In genomic region chr17:40021471-40021961, GRCh38 we compare ENCODE assay signal across 12 cellular contexts. TPM values are rescaled to one million over a fixed set of nuclear protein-coding genes. Genes with fewer than 3 reads are reported as not detected.
A peak's percentile ranks its signal among the peaks of the same experiment; 100 is the strongest.
DNase-seq lines count a peak whose midpoint lies in the region; ATAC-seq and TF ChIP-seq lines count a peak whose summit lies in the region.
"Had no signal": no experiment of that assay in that cellular context is flagged by ENCODE, and none has a peak within 500 bp of the region (broad histone marks: within the 10 kb centered on the region; RNA-seq: fewer than 3 reads in every experiment).

No MANE protein-coding gene starts in this region.

- H3K9me3 ChIP-seq in esophagus squamous epithelium (no peaks in the 10 kb centered on the region), skeletal muscle satellite cell (replicated peaks; ENCODE audit: low read length) (no peaks in the 10 kb centered on the region), right lobe of liver (no peaks in the 10 kb centered on the region)

- H3K27me3 ChIP-seq in esophagus squamous epithelium (no peaks in the 10 kb centered on the region), skeletal muscle satellite cell (ENCODE audit: control insufficient read depth, insufficient read depth, low read length) (no peaks in the 10 kb centered on the region), right lobe of liver (no peaks in the 10 kb centered on the region)
- H3K27me3 ChIP-seq: neural progenitor cell had no signal

- H3K27ac ChIP-seq in esophagus squamous epithelium, result peak overlapping the region; percentile 12 to 77 (median 44)
- H3K27ac ChIP-seq in right lobe of liver, result no peak overlapping the region
- H3K27ac ChIP-seq: HL-60, neural progenitor cell had no signal

- peak overlapping the region; percentile 80 for H3K9ac ChIP-seq in skeletal muscle satellite cell (ENCODE audit: low read depth, low read length)
- H3K9ac ChIP-seq: neural progenitor cell had no signal

- H3K36me3 ChIP-seq in esophagus squamous epithelium (peaks cover 9 to 87% (median 27%) of the 10 kb centered on the region in 3 donors), skeletal muscle satellite cell (ENCODE audit: insufficient read depth, low read length) (peaks cover 41% of the 10 kb centered on the region), right lobe of liver (peaks cover 0 to 35% (median 8%) of the 10 kb centered on the region in 4 donors)
- H3K36me3 ChIP-seq: neural progenitor cell had no signal

- 29 to 46% methylated on average over 2 to 6 of the region's 8 CpGs for WGBS in esophagus squamous epithelium, 2 donors
- WGBS in right lobe of liver (ENCODE audit: insufficient coverage, low coverage, low lambda C conversion rate, missing lambda C conversion rate), result 79% methylated on average over 6 of the region's 8 CpGs

- TF ChIP-seq POLR2A in esophagus squamous epithelium (IDR thresholded peaks at IDR 0.05), result no peak
- TF ChIP-seq POLR2A in right lobe of liver (IDR thresholded peaks at IDR 0.05), result no peak

- no peak overlapping the region for H3K4me3 ChIP-seq in esophagus squamous epithelium
- H3K4me3 ChIP-seq in skeletal muscle satellite cell (ENCODE audit: low read length), result peak overlapping the region; percentile 5
- H3K4me3 ChIP-seq in right lobe of liver, result no peak overlapping the region
- H3K4me3 ChIP-seq: neural progenitor cell had no signal

- peak; percentile 99 for DNase-seq in EL
- peak; percentile 99 for DNase-seq in RPMI7951 (ENCODE audit: low read depth)
- DNase-seq in esophagus squamous epithelium (lab: John Stamatoyannopoulos, UW), result no peak
- no peak for DNase-seq in NCI-H526 treated with DMSO at 0.1 percent for 48 hours (lab: John Stamatoyannopoulos, UW)
- DNase-seq in NCI-H345 (lab: John Stamatoyannopoulos, UW), result no peak
- no peak for DNase-seq in right lobe of liver
- DNase-seq: activated CD4-positive, alpha-beta T cell treated with anti-CD3 and anti-CD28 coated beads, Interleukin-2, amount 50 U/mL, for 4 hours; effector memory CD4-positive, alpha-beta T cell had no signal

- ATAC-seq in HG02623 (IDR thresholded peaks at IDR 0.05; ENCODE audit: unreplicated experiment) (no peak), right lobe of liver (no peak)

- peak overlapping the region; percentile 94 for H3K4me2 ChIP-seq in skeletal muscle satellite cell (ENCODE audit: low read length)
- H3K4me2 ChIP-seq: neural progenitor cell had no signal

- no peak for TF ChIP-seq CTCF in esophagus squamous epithelium (IDR thresholded peaks at IDR 0.05)
- no peak for TF ChIP-seq CTCF in right lobe of liver (IDR thresholded peaks at IDR 0.05)

- intact Hi-C loops in esophagus squamous epithelium (cut with DNase I), result no loop called here
- intact Hi-C loops in right lobe of liver (cut with DNase I), result no loop called here

- H3K4me1 ChIP-seq in esophagus squamous epithelium (peaks cover 16 to 96% (median 68%) of the 10 kb centered on the region in 3 donors), skeletal muscle satellite cell (ENCODE audit: control insufficient read depth, insufficient read depth, low read length) (peaks cover 95% of the 10 kb centered on the region), right lobe of liver (peaks cover 0 to 18% (median 3%) of the 10 kb centered on the region in 4 donors)

RNA-seq across cellular contexts. Expression of gene CSF3, which starts 6.3 kb away (rescaled TPM):
- total RNA-seq in RPMI7951 (2014; rRNA removed; shearing (Covaris generic)), result 0.49 TPM in 1 of 2 replicates, not detected in the other
- total RNA-seq in esophagus squamous epithelium (1 to 10 TPM in 1 of 4 donors, not detected in 3; 4.0 TPM), right lobe of liver (under 1 TPM in 1 of 6 experiments, not detected in 5; 0.31 TPM)
- 6.8 and 15.1 TPM in 2 replicates for total RNA-seq in skeletal muscle satellite cell (2012; rRNA removed)

RNA-seq across cellular contexts. Expression of gene MED24, which starts 32.7 kb away (rescaled TPM):
- total RNA-seq in RPMI7951 (2014; rRNA removed; shearing (Covaris generic)), result 44.9 and 47.8 TPM in 2 replicates
- total RNA-seq in esophagus squamous epithelium (10 to 100 TPM; 44.2 to 56.1 (median 49.0) TPM), right lobe of liver (10 to 100 TPM; 29.0 to 38.2 (median 35.9) TPM)
- 52.7 and 58.3 TPM in 2 replicates for total RNA-seq in skeletal muscle satellite cell (2012; rRNA removed)

RNA-seq across cellular contexts. Expression of gene PSMD3, which starts 40.9 kb away (rescaled TPM):
- 114 and 116 TPM in 2 replicates for total RNA-seq in RPMI7951 (2014; rRNA removed; shearing (Covaris generic))
- total RNA-seq in esophagus squamous epithelium, result 100 to 1,000 TPM in 1 of 4 donors, 10 to 100 TPM in 3; 72.2 to 121 (median 84.7) TPM
- total RNA-seq in skeletal muscle satellite cell (2012; rRNA removed), result 133 and 148 TPM in 2 replicates
- 10 to 100 TPM; 58.3 to 85.3 (median 67.4) TPM for total RNA-seq in right lobe of liver

RNA-seq across cellular contexts. Expression of gene THRA, which starts 41.2 kb away (rescaled TPM):
- total RNA-seq in RPMI7951 (2014; rRNA removed; shearing (Covaris generic)), result 16.3 and 20.0 TPM in 2 replicates
- total RNA-seq in esophagus squamous epithelium (10 to 100 TPM in 2 of 4 donors, 1 to 10 TPM in 2; 4.2 to 27.1 (median 13.4) TPM), right lobe of liver (1 to 10 TPM; 3.7 to 9.4 (median 7.7) TPM)
- total RNA-seq in skeletal muscle satellite cell (2012; rRNA removed), result 18.8 and 22.6 TPM in 2 replicates

RNA-seq across cellular contexts. Expression of gene GSDMA, which starts 58.7 kb away (rescaled TPM):
- not detected in 2 replicates for total RNA-seq in RPMI7951 (2014; rRNA removed; shearing (Covaris generic))
- total RNA-seq in esophagus squamous epithelium (1 to 10 TPM; 1.1 to 3.0 (median 1.8) TPM), right lobe of liver (under 1 TPM in 2 of 6 experiments, not detected in 4; 0.42 to 0.99 TPM)
- total RNA-seq in skeletal muscle satellite cell (2012; rRNA removed), result 0.22 TPM in 1 of 2 replicates, not detected in the other

Comparison
In these comparisons a context has a peak if more than half of its experiments do, and no peak if none do; other contexts are left out.
1. DNase-seq: peak in EL (single experiment) and RPMI7951 (single experiment); none in esophagus squamous epithelium (single experiment), NCI-H526 treated with DMSO at 0.1 percent for 48 hours (single experiment), NCI-H345 (single experiment) and right lobe of liver (0 of 3).
2. H3K27ac ChIP-seq: peak in esophagus squamous epithelium (4 of 4); none in right lobe of liver (0 of 3).